Comparison of ENCODE assay signal across 17 cellular contexts in genomic region chr16:50438041-50438437, GRCh38.
DNase-seq lines count a peak whose midpoint lies in the region; ATAC-seq lines count a peak whose summit lies in the region.
"Had no signal": no experiment of that assay in that cellular context is flagged by ENCODE, and none has a peak within 500 bp of the region (broad histone marks: within the 10 kb centered on the region; RNA-seq: fewer than 3 reads in every experiment).

No MANE protein-coding gene starts in this region.

- H3K27ac Mint-ChIP-seq in effector memory CD8-positive, alpha-beta T cell: no peak overlapping the region

- H3K27me3 Mint-ChIP-seq in effector memory CD8-positive, alpha-beta T cell: peaks cover 4 to 32% of the 10 kb centered on the region in 2 donors

- H3K4me3 Mint-ChIP-seq in effector memory CD8-positive, alpha-beta T cell: no peak overlapping the region

- peak; percentile 10 for DNase-seq in D341Med (ENCODE audit: low spot score)
- peak; percentile 6 for DNase-seq in ELR (ENCODE audit: low read depth)
- peak; percentile 10 for DNase-seq in iPS-NIHi7 (ENCODE audit: extremely low spot score)
- peak; percentile 67 for DNase-seq in posterior vena cava (ENCODE audit: low spot score)
- DNase-seq in effector memory CD8-positive, alpha-beta T cell: no peak
- DNase-seq in DMS 273 treated with DMSO at 0.1 percent for 48 hours (lab: John Stamatoyannopoulos, UW): no peak
- DNase-seq: ACHN, DND-41, GDM1, GM23248, IMR-90, NCI-H1048, NCI-H1436, NCI-H1930, NCI-H226, NCI-H524 treated with DMSO at 0.1 percent for 48 hours had no signal

- peaks cover 0 to 12% of the 10 kb centered on the region in 2 donors for H3K9me3 Mint-ChIP-seq in effector memory CD8-positive, alpha-beta T cell

- no peak for ATAC-seq in activated CD4-positive, CD25-positive, alpha-beta regulatory T cell treated with anti-CD3 and anti-CD28 coated beads, Interleukin-2, amount 50 U/mL, for 24 hours
- no peak for ATAC-seq in effector memory CD8-positive, alpha-beta T cell (replicated peaks)

- no peaks in the 10 kb centered on the region for H3K36me3 Mint-ChIP-seq in effector memory CD8-positive, alpha-beta T cell (ENCODE audit: insufficient read depth)

- intact Hi-C loops in posterior vena cava (cut with DNase I): no loop called here

- no peaks in the 10 kb centered on the region for H3K4me1 Mint-ChIP-seq in effector memory CD8-positive, alpha-beta T cell (ENCODE audit: low read depth in 2 of 2)

Comparison
In these comparisons a context has a peak if more than half of its experiments do, and no peak if none do; other contexts are left out.
1. DNase-seq: peak in D341Med (single experiment), ELR (single experiment), iPS-NIHi7 (single experiment) and posterior vena cava (single experiment); none in effector memory CD8-positive, alpha-beta T cell (0 of 3) and DMS 273 treated with DMSO at 0.1 percent for 48 hours (single experiment).